Comparison of ENCODE assay signal across 8 cellular contexts in genomic region chr4:82900335-82901128, GRCh38. TPM values are rescaled to one million over a fixed set of nuclear protein-coding genes. Genes with fewer than 3 reads are reported as not detected.
DNase-seq lines count a peak whose midpoint lies in the region; ATAC-seq and TF ChIP-seq lines count a peak whose summit lies in the region.

THAP9 (plus strand) TSS chr4:82900735; CDS start chr4:82900803, 68 bp downstream.

- DNase-seq in DMS53 (lab: John Stamatoyannopoulos, UW) = peak; percentile 99
- peak; percentile 99 for DNase-seq in OCI-M1 (lab: John Stamatoyannopoulos, UW)
- peak; percentile 94 for DNase-seq in activated T-cell treated with anti-CD3 and anti-CD28 coated beads for 48 hours (ENCODE audit: low read depth)
- DNase-seq in erythroblast (lab: John Stamatoyannopoulos, UW) = peak; percentile 99
- DNase-seq in mucosa of descending colon = peak; percentile 97 to 99 (median 98)
- DNase-seq in stimulated activated CD8-positive, alpha-beta memory T cell treated with anti-CD3 and anti-CD28 coated beads, Interleukin-4, amount 100 ng/mL, for 1 hour (ENCODE audit: low read depth in 2 of 2, low spot score in 1 of 2) = peak; percentile 91 to 96

- no peak for TF ChIP-seq CTCF in mucosa of descending colon (IDR thresholded peaks at IDR 0.05)

- TF ChIP-seq RAD21 in Ishikawa (IDR thresholded peaks at IDR 0.05; ENCODE audit: low read depth) = no peak

- H3K9me3 ChIP-seq in mucosa of descending colon = no peaks in the 10 kb centered on the region

- ATAC-seq in GM21619 (IDR thresholded peaks at IDR 0.05; ENCODE audit: unreplicated experiment) (peak; percentile 89), mucosa of descending colon (peak; percentile 95)

- TF ChIP-seq POLR2A in erythroblast (IDR thresholded peaks at IDR 0.05; ENCODE audit: low read length) = peak; percentile 89

- intact Hi-C loops in mucosa of descending colon (cut with DNase I, micrococcal nuclease) = loop anchor here in 1 of 2 donors (1.0 to 5.0 kb wide), 2 partner anchors 9 to 112 kb away; partner anchors contain the start of genes LIN54 and SEC31A

- peaks cover 5% of the 10 kb centered on the region for H3K36me3 ChIP-seq in mucosa of descending colon (ENCODE audit: low read depth)

- peaks cover 29% of the 10 kb centered on the region for H3K4me1 ChIP-seq in mucosa of descending colon (ENCODE audit: low read depth)

- peak; percentile 6; the same call in 1 of the 2 replicates for TF ChIP-seq EP300 in Ishikawa (IDR thresholded peaks at IDR 0.05; ENCODE audit: borderline replicate concordance)

- peak within 1 kb of the TSS; percentile 27 for H3K4me3 ChIP-seq in mucosa of descending colon

TF ChIP-seq in Ishikawa, 13 proteins besides CTCF, POLR2A, EP300 and RAD21:
- 0 out of 2 replicates have a peak, but pooled peaks have one; percentile 10 for TF ChIP-seq FOXM1 (IDR thresholded peaks at IDR 0.05; ENCODE audit: borderline replicate concordance, low read depth)
- peak; percentile 86 for TF ChIP-seq CREB1 (IDR thresholded peaks at IDR 0.05; ENCODE audit: low read depth)
- TF ChIP-seq YY1 (IDR thresholded peaks at IDR 0.05; ENCODE audit: low read depth) = peak; percentile 62
- no peak for TF ChIP-seq TEAD4 (IDR thresholded peaks at IDR 0.05)
- peak; percentile 2; the same call in 1 of the 2 replicates for TF ChIP-seq USF1 (IDR thresholded peaks at IDR 0.05)
- TF ChIP-seq EGR1 (IDR thresholded peaks at IDR 0.05) = peak; percentile 38; the same call in 1 of the 2 replicates
- TF ChIP-seq TCF12 (IDR thresholded peaks at IDR 0.05; ENCODE audit: low read depth) = no peak; the same call in 1 of the 2 replicates
- peak; percentile 90 for TF ChIP-seq TAF1 (IDR thresholded peaks at IDR 0.05; ENCODE audit: low read depth)
- peak; percentile 59 for TF ChIP-seq MAX (IDR thresholded peaks at IDR 0.05)

RNA-seq across cellular contexts. Expression of gene THAP9, which starts in this region (rescaled TPM):
- total RNA-seq in mucosa of descending colon = 1 to 10 TPM; 2.9 to 5.1 (median 5.0) TPM

Comparison
In these comparisons a context has a peak if more than half of its experiments do, and no peak if none do; other contexts are left out.
1. Peak in every context shown above with its lines: DNase-seq, ATAC-seq and H3K4me3 ChIP-seq.